10 cellular contexts compared by ENCODE assay signal in the genomic region with DNA sequence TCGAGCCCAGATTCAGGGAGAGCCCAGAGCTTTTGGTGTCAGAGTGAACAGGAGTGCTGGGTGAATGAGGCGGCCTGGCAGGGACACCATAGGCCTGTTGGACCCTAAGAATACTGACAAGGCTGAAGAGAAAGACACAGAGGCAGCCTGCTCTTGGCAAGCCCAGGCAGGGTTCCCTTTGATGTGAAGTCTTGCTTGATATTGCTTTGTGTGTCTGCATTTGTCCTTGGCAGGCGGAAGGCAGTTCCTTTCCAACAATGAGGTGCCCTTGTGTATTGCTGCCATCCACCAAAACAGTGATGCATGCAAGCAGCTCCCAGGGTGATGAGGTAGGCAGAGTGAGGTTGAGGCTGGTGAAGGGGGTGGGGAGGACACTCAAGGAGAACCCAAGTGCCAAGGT.
DNase-seq lines count a peak whose midpoint lies in the region; ATAC-seq and TF ChIP-seq lines count a peak whose summit lies in the region.
"Had no signal": no experiment of that assay in that cellular context is flagged by ENCODE, and none has a peak within 500 bp of the region (broad histone marks: within the 10 kb centered on the region; RNA-seq: fewer than 3 reads in every experiment).

No MANE protein-coding gene starts in this region.

- H3K4me1 ChIP-seq in mesenchymal stem cell (ENCODE audit: control insufficient read depth, insufficient read depth, low read depth, low read length) (peaks cover 11% of the 10 kb centered on the region), stomach (peaks cover 11 to 54% (median 40%) of the 10 kb centered on the region in 4 donors)

- H3K9me3 ChIP-seq in mesenchymal stem cell (ENCODE audit: control insufficient read depth, low read length) (no peaks in the 10 kb centered on the region), stomach (no peaks in the 10 kb centered on the region)
- H3K9me3 ChIP-seq: Caco-2 had no signal

- no peak overlapping the region for H3K9ac ChIP-seq in mesenchymal stem cell (ENCODE audit: low read length)

- TF ChIP-seq POLR2A in stomach (IDR thresholded peaks at IDR 0.05), result no peak

- H2AFZ ChIP-seq in mesenchymal stem cell (ENCODE audit: low read depth, low read length), result peak overlapping the region; percentile 32

- H2AK5ac ChIP-seq in mesenchymal stem cell (ENCODE audit: low read length, severe bottlenecking), result peak overlapping the region; percentile 87

- H2BK5ac ChIP-seq in mesenchymal stem cell (ENCODE audit: low read depth, low read length, poor library complexity, severe bottlenecking), result no peak overlapping the region

- peak overlapping the region; percentile 19 for H4K8ac ChIP-seq in mesenchymal stem cell (ENCODE audit: low read length)

- H3K14ac ChIP-seq in mesenchymal stem cell (ENCODE audit: low read length in 2 of 2), result no peak overlapping the region

- peak overlapping the region; percentile 3 to 65 for H3K18ac ChIP-seq in mesenchymal stem cell (ENCODE audit: low read depth in 1 of 2, low read length in 2 of 2)

- H3K4me3 ChIP-seq in mesenchymal stem cell (ENCODE audit: insufficient read depth in 1 of 2, low read depth in 1 of 2, low read length in 2 of 2) (no peak overlapping the region), stomach (no peak overlapping the region)

- no peak for TF ChIP-seq EP300 in stomach (IDR thresholded peaks at IDR 0.05)

- no peak overlapping the region for H3K4me2 ChIP-seq in mesenchymal stem cell (ENCODE audit: low read length, poor library complexity, severe bottlenecking)

- no peak overlapping the region for H3K23ac ChIP-seq in mesenchymal stem cell (ENCODE audit: low read length in 2 of 2)

- no peak for TF ChIP-seq CTCF in stomach (IDR thresholded peaks at IDR 0.05)

- peak; percentile 64 for DNase-seq in NCI-H2196 (lab: John Stamatoyannopoulos, UW; ENCODE audit: unreplicated experiment)
- no peak for DNase-seq in epithelial cell of prostate (ENCODE audit: low read depth, low spot score)
- no peak for DNase-seq in mesenchymal stem cell
- peak; percentile 76 for DNase-seq in stomach
- no peak for DNase-seq in mucosa of gallbladder (ENCODE audit: low spot score)
- DNase-seq in AG08396 (ENCODE audit: low spot score), result no peak
- DNase-seq: activated T-cell treated with anti-CD3 and anti-CD28 coated beads, Interleukin-2, amount 50 U/mL, for 48 hours; Caco-2 had no signal

- peak overlapping the region; percentile 72 for H3K27ac ChIP-seq in epithelial cell of prostate
- H3K27ac ChIP-seq in mesenchymal stem cell (ENCODE audit: low read length, poor library complexity, severe bottlenecking), result no peak overlapping the region
- H3K27ac ChIP-seq in stomach, result peak overlapping the region; percentile 57 to 81 (median 72)

- intact Hi-C loops in stomach (cut with DNase I; ENCODE audit: low total_unique reads), result no loop called here

- no peaks in the 10 kb centered on the region for H3K36me3 ChIP-seq in mesenchymal stem cell (ENCODE audit: control insufficient read depth in 1 of 2, insufficient read depth in 2 of 2, low read depth in 1 of 2, low read length in 2 of 2)
- no peaks in the 10 kb centered on the region for H3K36me3 ChIP-seq in stomach

- 97% methylated on average over 3 of the region's 3 CpGs for WGBS in mesenchymal stem cell
- 24 to 49% (median 36%) methylated on average over 3 of the region's 3 CpGs for WGBS in stomach, 5 donors

- H3K27me3 ChIP-seq in mesenchymal stem cell (ENCODE audit: control insufficient read depth in 1 of 2, insufficient read depth in 1 of 2, low read length in 2 of 2) (no peaks in the 10 kb centered on the region), stomach (no peaks in the 10 kb centered on the region)

- H3K79me1 ChIP-seq in mesenchymal stem cell (replicated peaks; ENCODE audit: low read length, poor library complexity, severe bottlenecking), result no peaks in the 10 kb centered on the region

- peak overlapping the region; percentile 31 to 63 for H3K4ac ChIP-seq in mesenchymal stem cell (ENCODE audit: low read depth in 1 of 2, low read length in 2 of 2)

- peak overlapping the region; percentile 81 for H2BK120ac ChIP-seq in mesenchymal stem cell (ENCODE audit: low read depth, low read length)

- ATAC-seq in GM21529 (IDR thresholded peaks at IDR 0.05; ENCODE audit: unreplicated experiment), result no peak
- no peak for ATAC-seq in HG03045 (IDR thresholded peaks at IDR 0.05; ENCODE audit: unreplicated experiment)

- peak overlapping the region; percentile 80 for H2BK15ac ChIP-seq in mesenchymal stem cell (ENCODE audit: low read depth, poor library complexity, severe bottlenecking)

- H4K91ac ChIP-seq in mesenchymal stem cell (ENCODE audit: low read length), result peak overlapping the region; percentile 62

- H2BK12ac ChIP-seq in mesenchymal stem cell (ENCODE audit: low read length in 2 of 2), result peak overlapping the region; percentile 69 to 76

Comparison
In these comparisons a context has a peak if more than half of its experiments do, and no peak if none do; other contexts are left out.
1. DNase-seq: peak in NCI-H2196 (single experiment) and stomach (single experiment); none in epithelial cell of prostate (single experiment), mesenchymal stem cell (single experiment), mucosa of gallbladder (single experiment) and AG08396 (single experiment).